9 cellular contexts compared by ENCODE assay signal in the genomic region with DNA sequence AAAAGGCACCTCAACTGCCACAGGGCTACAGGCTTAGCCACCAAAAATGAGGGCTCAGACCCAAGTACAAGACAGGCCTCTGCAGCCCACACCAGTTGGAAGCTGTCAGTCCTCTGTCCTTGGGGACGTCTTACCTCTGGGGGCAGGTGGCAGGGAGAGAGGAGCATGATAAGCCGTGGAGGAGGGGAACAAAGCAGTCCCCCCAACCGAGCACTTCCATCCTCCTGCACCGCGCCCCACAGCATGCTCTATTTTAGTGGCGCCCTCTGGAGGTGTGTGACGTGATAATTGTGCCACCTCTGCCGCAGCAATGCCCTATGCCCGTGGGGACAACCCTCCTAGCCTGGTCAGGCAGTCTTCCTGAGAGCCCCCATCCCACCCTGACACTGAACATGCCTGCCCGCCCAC. TPM values are rescaled to one million over a fixed set of nuclear protein-coding genes. Genes with fewer than 3 reads are reported as not detected.
DNase-seq lines count a peak whose midpoint lies in the region; ATAC-seq, FAIRE-seq and TF ChIP-seq lines count a peak whose summit lies in the region.
"Had no signal": no experiment of that assay in that cellular context is flagged by ENCODE, and none has a peak within 500 bp of the region (broad histone marks: within the 10 kb centered on the region; RNA-seq: fewer than 3 reads in every experiment).

No MANE protein-coding gene starts in this region.

- H3K36me3 ChIP-seq in left ventricle myocardium inferior, result peaks cover 97% of the 10 kb centered on the region

- intact Hi-C loops in left ventricle myocardium inferior (cut with micrococcal nuclease), result no loop called here
- intact Hi-C loops in cardiac septum (cut with DNase I), result no loop called here

- H3K27ac ChIP-seq in left ventricle myocardium inferior (replicated peaks), result peak overlapping the region; percentile 9

- H3K4me3 ChIP-seq in left ventricle myocardium inferior, result no peak overlapping the region

- H3K4me1 ChIP-seq in left ventricle myocardium inferior, result no peaks in the 10 kb centered on the region

- H3K27me3 ChIP-seq in left ventricle myocardium inferior (ENCODE audit: low read depth), result no peaks in the 10 kb centered on the region

- no peak for TF ChIP-seq CTCF in left ventricle myocardium inferior (IDR thresholded peaks at IDR 0.05; ENCODE audit: borderline replicate concordance)

- ATAC-seq in HG03520 (IDR thresholded peaks at IDR 0.05; ENCODE audit: unreplicated experiment) (no peak), HG03196 (IDR thresholded peaks at IDR 0.05; ENCODE audit: unreplicated experiment) (no peak)

- no peaks in the 10 kb centered on the region for H3K9me3 ChIP-seq in left ventricle myocardium inferior (replicated peaks)

- no peak for TF ChIP-seq POLR2A in H54 (IDR thresholded peaks at IDR 0.05; ENCODE audit: low read depth, low read length)

- no peak for FAIRE-seq in H54 (lab: Jason Lieb, UNC)
- FAIRE-seq: GM18507 had no signal

- DNase-seq in left ventricle myocardium inferior, result no peak
- no peak for DNase-seq in cardiac septum (ENCODE audit: low spot score)
- peak; percentile 25 for DNase-seq in UCSD-AML1 (lab: John Stamatoyannopoulos, UW; ENCODE audit: unreplicated experiment)
- DNase-seq in iPS-NIHi11 (ENCODE audit: low spot score), result peak; percentile 82
- no peak for DNase-seq in kidney glomerular epithelial cell (lab: John Stamatoyannopoulos, UW)
- DNase-seq in H54 (ENCODE audit: insufficient read length, low spot score), result no peak

RNA-seq across cellular contexts. Expression of a gene that starts 13.6 kb away (rescaled TPM):
- total RNA-seq in left ventricle myocardium inferior (29.3 TPM), cardiac septum (33.6 TPM)

RNA-seq across cellular contexts. Expression of a gene that starts 17.7 kb away (rescaled TPM):
- total RNA-seq in left ventricle myocardium inferior, result 41.2 TPM
- 39.2 TPM for total RNA-seq in cardiac septum

RNA-seq across cellular contexts. Expression of a gene that starts 39.3 kb away (rescaled TPM):
- total RNA-seq in left ventricle myocardium inferior (62.6 TPM), cardiac septum (75.5 TPM)

RNA-seq across cellular contexts. Expression of a gene that starts 57.6 kb away (rescaled TPM):
- total RNA-seq in left ventricle myocardium inferior, result 0.27 TPM
- 0.65 TPM for total RNA-seq in cardiac septum

Comparison
In these comparisons a context has a peak if more than half of its experiments do, and no peak if none do; other contexts are left out.
1. DNase-seq: peak in UCSD-AML1 (single experiment) and iPS-NIHi11 (single experiment); none in left ventricle myocardium inferior (single experiment), cardiac septum (single experiment), kidney glomerular epithelial cell (single experiment) and H54 (single experiment).